ENCODE assay signal across 8 cellular contexts in genomic region chr1:155324041-155324716, GRCh38. TPM values are rescaled to one million over a fixed set of nuclear protein-coding genes. Genes with fewer than 3 reads are reported as not detected.
DNase-seq lines count a peak whose midpoint lies in the region; ATAC-seq and TF ChIP-seq lines count a peak whose summit lies in the region.

No MANE protein-coding gene starts in this region.

- peak overlapping the region; percentile 90 for H3K4me3 Mint-ChIP-seq in type B pancreatic cell

- ATAC-seq in HG02763 (IDR thresholded peaks at IDR 0.05; ENCODE audit: unreplicated experiment) = peak; percentile 56

- peak overlapping the region; percentile 58 for H3K27ac Mint-ChIP-seq in type B pancreatic cell

- peaks cover 28% of the 10 kb centered on the region for H3K4me1 Mint-ChIP-seq in type B pancreatic cell (ENCODE audit: unreplicated experiment)

- peak; percentile 68 for DNase-seq in GM12864 (ENCODE audit: low read depth)
- peak; percentile 91 for DNase-seq in NCI-H1436 (lab: John Stamatoyannopoulos, UW)
- peak; percentile 97 for DNase-seq in SW480 (ENCODE audit: low spot score)
- peak; percentile 97 for DNase-seq in cardiac septum (ENCODE audit: low spot score)
- peak; percentile 95 for DNase-seq in pons (ENCODE audit: low spot score)
- peak; percentile 92 for DNase-seq in type B pancreatic cell (ENCODE audit: extremely low spot score, unreplicated experiment)

- H3K27me3 Mint-ChIP-seq in type B pancreatic cell = no peaks in the 10 kb centered on the region

- no peaks in the 10 kb centered on the region for H3K36me3 Mint-ChIP-seq in type B pancreatic cell

- 0 to 1% (median 1%) methylated on average over 26 to 44 of the region's 44 CpGs for WGBS in adipose tissue, 3 donors

- peak overlapping the region; percentile 84 for H3K27ac ChIP-seq in adipose tissue (ENCODE audit: low read depth, low read length)

- TF ChIP-seq CTCF in GM12864 (IDR thresholded peaks at IDR 0.05; ENCODE audit: low read depth, low read length, missing control alignments) (peak; percentile 4), type B pancreatic cell (conservative IDR thresholded peaks at IDR 0.05) (no peak)

- H3K9me3 Mint-ChIP-seq in type B pancreatic cell = no peaks in the 10 kb centered on the region

- intact Hi-C loops in cardiac septum (cut with DNase I) = loop anchor here (1.0 to 2.0 kb wide), 2 partner anchors 47 to 239 kb away; partner anchors contain the start of genes ASH1L and HCN3

- peak overlapping the region; percentile 73 for H3K4me3 ChIP-seq in GM12864 (ENCODE audit: low read depth, low read length)

RNA-seq across cellular contexts. Expression of gene RUSC1, which starts 3.5 kb away (rescaled TPM):
- polyA plus RNA-seq in adipose tissue = 10 to 100 TPM; 15.4 to 30.0 (median 17.6) TPM
- total RNA-seq in cardiac septum (18.1 TPM), type B pancreatic cell (ENCODE audit: low replicate concordance) (30.3 and 39.1 TPM in 2 replicates)

RNA-seq across cellular contexts. Expression of gene FDPS, which starts 15.5 kb away (rescaled TPM):
- 100 to 1,000 TPM in 1 of 3 donors, 10 to 100 TPM in 2; 79.0 to 123 (median 98.9) TPM for polyA plus RNA-seq in adipose tissue
- 83.1 TPM for total RNA-seq in cardiac septum
- 183 and 187 TPM in 2 replicates for total RNA-seq in type B pancreatic cell (ENCODE audit: low replicate concordance)

RNA-seq across cellular contexts. Expression of gene PKLR, which starts 22.9 kb away (rescaled TPM):
- under 1 TPM in 1 of 3 donors, not detected in 2; 0.02 TPM for polyA plus RNA-seq in adipose tissue
- total RNA-seq in cardiac septum (not detected), type B pancreatic cell (ENCODE audit: low replicate concordance) (1.0 and 2.4 TPM in 2 replicates)

RNA-seq across cellular contexts. Expression of gene HCN3, which starts 46.9 kb away (rescaled TPM):
- polyA plus RNA-seq in adipose tissue = 1 to 10 TPM; 1.0 to 1.6 (median 1.3) TPM
- total RNA-seq in cardiac septum (2.2 TPM), type B pancreatic cell (ENCODE audit: low replicate concordance) (9.5 and 10.6 TPM in 2 replicates)

RNA-seq across cellular contexts. Expression of gene CLK2, which starts 50.9 kb away (rescaled TPM):
- 10 to 100 TPM; 25.1 to 37.9 (median 30.1) TPM for polyA plus RNA-seq in adipose tissue
- total RNA-seq in cardiac septum (24.7 TPM), type B pancreatic cell (ENCODE audit: low replicate concordance) (61.5 and 96.8 TPM in 2 replicates)

Comparison
In these comparisons a context has a peak if more than half of its experiments do, and no peak if none do; other contexts are left out.
1. Peak in every context shown above with its lines: DNase-seq, ATAC-seq, H3K4me3 ChIP-seq and H3K27ac ChIP-seq.